Comparison of ENCODE assay signal across 13 cellular contexts in the genomic region with DNA sequence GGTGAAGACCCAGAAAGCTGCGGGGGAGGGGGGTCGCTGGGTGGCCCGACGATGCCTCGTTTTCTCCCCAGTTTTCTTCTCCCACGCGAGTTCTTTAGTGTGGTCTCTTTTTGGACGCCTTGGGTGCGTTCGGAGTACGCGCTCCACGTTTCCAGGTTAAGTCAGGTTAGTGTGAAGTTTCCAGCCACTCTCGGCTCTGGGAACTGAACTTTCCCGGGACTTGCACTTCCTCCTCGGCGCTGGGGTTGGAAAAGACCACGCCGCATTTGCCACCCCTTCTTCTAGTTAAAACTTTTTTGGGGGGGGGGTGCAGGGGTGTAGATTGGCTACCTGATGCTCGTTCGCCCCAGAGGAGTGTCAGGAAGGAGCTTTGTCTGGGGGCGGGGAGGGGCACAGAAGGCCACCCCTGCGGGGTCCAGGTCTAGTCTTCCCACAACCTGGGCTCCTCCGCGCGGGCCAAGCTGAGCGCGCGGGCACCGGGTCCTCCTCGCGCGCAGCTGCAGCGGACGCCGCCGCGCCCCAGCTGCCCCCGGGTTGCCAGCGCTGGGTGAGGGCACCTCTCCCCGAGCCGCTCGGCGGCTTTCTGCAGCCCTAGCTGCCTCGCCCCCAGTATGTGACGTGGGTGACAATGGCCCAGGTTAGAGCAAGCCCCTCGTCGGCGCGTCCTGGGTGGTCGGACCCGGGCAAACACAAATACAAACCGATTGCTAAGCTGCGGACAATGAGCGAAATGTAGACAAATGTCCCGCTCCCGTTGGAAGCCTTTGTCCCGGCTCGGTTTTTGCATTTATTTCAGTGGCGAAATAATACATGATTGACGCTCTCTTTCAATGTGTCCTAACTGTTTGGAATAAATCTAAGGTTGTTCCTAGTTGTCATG. TPM values are rescaled to one million over a fixed set of nuclear protein-coding genes. Genes with fewer than 3 reads are reported as not detected.
A peak's percentile ranks its signal among the peaks of the same experiment; 100 is the strongest.
DNase-seq lines count a peak whose midpoint lies in the region; ATAC-seq and TF ChIP-seq lines count a peak whose summit lies in the region.
"Had no signal": no experiment of that assay in that cellular context is flagged by ENCODE, and none has a peak within 500 bp of the region (broad histone marks: within the 10 kb centered on the region; RNA-seq: fewer than 3 reads in every experiment).

No MANE protein-coding gene starts in this region.

- H3K4me1 Mint-ChIP-seq in activated CD4-positive, alpha-beta T cell treated with anti-CD3 and anti-CD28 coated beads, Interleukin-2, amount 10 ng/mL, durations not matched to agents 24 days and 14 days: peaks cover 17% of the 10 kb centered on the region
- peaks cover 6% of the 10 kb centered on the region for H3K4me1 Mint-ChIP-seq in activated T-helper 2 cell treated with anti-CD3 and anti-CD28 coated beads, Interferon-gamma antibody, Interleukin-2, Interleukin-4, amounts not matched to agents 10 μg/mL and 5 μg/mL and 100 μg/mL, durations not matched to agents 14 hours and 24 hours and 36 hours (ENCODE audit: low read depth)
- H3K4me1 Mint-ChIP-seq in stimulated activated memory B cell treated with anti-CD40 and anti-IgM and Interleukin-4, amounts not matched to agents 10 μg/mL and 1 μg/mL and 100 μg/mL, for 72 hours: peaks cover 10% of the 10 kb centered on the region

- H3K27ac Mint-ChIP-seq in activated CD4-positive, alpha-beta T cell treated with anti-CD3 and anti-CD28 coated beads, Interleukin-2, amount 10 ng/mL, durations not matched to agents 24 days and 14 days: peak overlapping the region; percentile 25
- peak overlapping the region; percentile 49 for H3K27ac Mint-ChIP-seq in activated T-helper 2 cell treated with anti-CD3 and anti-CD28 coated beads, Interferon-gamma antibody, Interleukin-2, Interleukin-4, amounts not matched to agents 10 μg/mL and 5 μg/mL and 100 μg/mL, durations not matched to agents 14 hours and 24 hours and 36 hours
- no peak overlapping the region for H3K27ac Mint-ChIP-seq in stimulated activated memory B cell treated with anti-CD40 and anti-IgM and Interleukin-4, amounts not matched to agents 10 μg/mL and 1 μg/mL and 100 μg/mL, for 72 hours

- no peak overlapping the region for H3K4me3 Mint-ChIP-seq in activated CD4-positive, alpha-beta T cell treated with anti-CD3 and anti-CD28 coated beads, Interleukin-2, amount 10 ng/mL, durations not matched to agents 24 days and 14 days
- no peak overlapping the region for H3K4me3 Mint-ChIP-seq in activated T-helper 2 cell treated with anti-CD3 and anti-CD28 coated beads, Interferon-gamma antibody, Interleukin-2, Interleukin-4, amounts not matched to agents 10 μg/mL and 5 μg/mL and 100 μg/mL, durations not matched to agents 14 hours and 24 hours and 36 hours (ENCODE audit: low read depth)
- H3K4me3 Mint-ChIP-seq in stimulated activated memory B cell treated with anti-CD40 and anti-IgM and Interleukin-4, amounts not matched to agents 10 μg/mL and 1 μg/mL and 100 μg/mL, for 72 hours: peak overlapping the region; percentile 40

- H3K9me3 ChIP-seq in iPS-20b (ENCODE audit: insufficient read depth, low read depth, low read length) (no peaks in the 10 kb centered on the region; the same call in 1 of the 2 replicates), ovary (no peaks in the 10 kb centered on the region)

- intact Hi-C loops in activated CD4-positive, alpha-beta T cell treated with anti-CD3 and anti-CD28 coated beads, Interleukin-2, amount 10 ng/mL, durations not matched to agents 24 days and 14 days (cut with micrococcal nuclease): loop anchor here (5.0 kb wide), 1 partner anchor 1067 kb away; the partner anchor contains the start of gene FOXA2
- intact Hi-C loops in activated T-helper 2 cell treated with anti-CD3 and anti-CD28 coated beads, Interferon-gamma antibody, Interleukin-2, Interleukin-4, amounts not matched to agents 10 μg/mL and 5 μg/mL and 100 μg/mL, durations not matched to agents 14 hours and 24 hours and 36 hours (cut with micrococcal nuclease): loop anchor here (5.0 kb wide), 1 partner anchor 1062 kb away; no protein-coding TSS in a partner anchor
- intact Hi-C loops in ovary (cut with DNase I): no loop called here

- peaks cover 12% of the 10 kb centered on the region; the same call in 1 of the 2 replicates for H3K4me1 ChIP-seq in iPS-20b (ENCODE audit: insufficient read depth, low read length)
- peaks cover 7% of the 10 kb centered on the region for H3K4me1 ChIP-seq in ovary (ENCODE audit: insufficient read depth)

- no peak for DNase-seq in activated CD4-positive, alpha-beta T cell treated with anti-CD3 and anti-CD28 coated beads, Interleukin-2, amount 10 ng/mL, durations not matched to agents 24 days and 14 days
- no peak for DNase-seq in activated CD4-positive, alpha-beta T cell treated with anti-CD3 and anti-CD28 coated beads for 1 hour
- DNase-seq in activated T-helper 2 cell treated with anti-CD3 and anti-CD28 coated beads, Interferon-gamma antibody, Interleukin-2, Interleukin-4, amounts not matched to agents 10 μg/mL and 5 μg/mL and 100 μg/mL, durations not matched to agents 14 hours and 24 hours and 36 hours (ENCODE audit: low spot score): no peak
- DNase-seq in ovary (no peak), DMS53 (lab: John Stamatoyannopoulos, UW) (no peak), DMS 273 (lab: John Stamatoyannopoulos, UW; ENCODE audit: unreplicated experiment) (no peak)
- DNase-seq: activated CD4-positive, CD25-positive, alpha-beta regulatory T cell; activated gamma-delta T cell treated with Interleukin-2 at 50 U/mL for 16 hours; HCEC 1CT; RPMI8226 had no signal

- peaks cover 6% of the 10 kb centered on the region for H3K36me3 Mint-ChIP-seq in activated CD4-positive, alpha-beta T cell treated with anti-CD3 and anti-CD28 coated beads, Interleukin-2, amount 10 ng/mL, durations not matched to agents 24 days and 14 days (ENCODE audit: low read depth)
- H3K36me3 Mint-ChIP-seq in activated T-helper 2 cell treated with anti-CD3 and anti-CD28 coated beads, Interferon-gamma antibody, Interleukin-2, Interleukin-4, amounts not matched to agents 10 μg/mL and 5 μg/mL and 100 μg/mL, durations not matched to agents 14 hours and 24 hours and 36 hours (ENCODE audit: low read depth): peaks cover 3% of the 10 kb centered on the region
- no peaks in the 10 kb centered on the region for H3K36me3 Mint-ChIP-seq in stimulated activated memory B cell treated with anti-CD40 and anti-IgM and Interleukin-4, amounts not matched to agents 10 μg/mL and 1 μg/mL and 100 μg/mL, for 72 hours

- no peak for TF ChIP-seq CTCF in ovary (IDR thresholded peaks at IDR 0.05)

- peak overlapping the region; percentile 55 for H3K4me3 ChIP-seq in iPS-20b (ENCODE audit: low read length)
- no peak overlapping the region for H3K4me3 ChIP-seq in ovary

- H3K36me3 ChIP-seq in iPS-20b (ENCODE audit: insufficient read depth, low read depth, low read length) (no peaks in the 10 kb centered on the region), ovary (no peaks in the 10 kb centered on the region)

- H3K27ac ChIP-seq in iPS-20b (ENCODE audit: low read length) (no peak overlapping the region), ovary (no peak overlapping the region)

- peaks cover 99% of the 10 kb centered on the region for H3K27me3 ChIP-seq in iPS-20b (ENCODE audit: insufficient read depth, low read length)
- H3K27me3 ChIP-seq in ovary: peaks cover 3% of the 10 kb centered on the region

- peaks cover 74% of the 10 kb centered on the region for H3K27me3 Mint-ChIP-seq in activated CD4-positive, alpha-beta T cell treated with anti-CD3 and anti-CD28 coated beads, Interleukin-2, amount 10 ng/mL, durations not matched to agents 24 days and 14 days
- H3K27me3 Mint-ChIP-seq in activated T-helper 2 cell treated with anti-CD3 and anti-CD28 coated beads, Interferon-gamma antibody, Interleukin-2, Interleukin-4, amounts not matched to agents 10 μg/mL and 5 μg/mL and 100 μg/mL, durations not matched to agents 14 hours and 24 hours and 36 hours (ENCODE audit: low read depth): peaks cover 73% of the 10 kb centered on the region
- H3K27me3 Mint-ChIP-seq in stimulated activated memory B cell treated with anti-CD40 and anti-IgM and Interleukin-4, amounts not matched to agents 10 μg/mL and 1 μg/mL and 100 μg/mL, for 72 hours: peaks cover 87% of the 10 kb centered on the region

- TF ChIP-seq POLR2A in ovary (IDR thresholded peaks at IDR 0.05): no peak

- peaks cover 7% of the 10 kb centered on the region for H3K9me3 Mint-ChIP-seq in activated CD4-positive, alpha-beta T cell treated with anti-CD3 and anti-CD28 coated beads, Interleukin-2, amount 10 ng/mL, durations not matched to agents 24 days and 14 days
- H3K9me3 Mint-ChIP-seq in activated T-helper 2 cell treated with anti-CD3 and anti-CD28 coated beads, Interferon-gamma antibody, Interleukin-2, Interleukin-4, amounts not matched to agents 10 μg/mL and 5 μg/mL and 100 μg/mL, durations not matched to agents 14 hours and 24 hours and 36 hours: no peaks in the 10 kb centered on the region
- H3K9me3 Mint-ChIP-seq in stimulated activated memory B cell treated with anti-CD40 and anti-IgM and Interleukin-4, amounts not matched to agents 10 μg/mL and 1 μg/mL and 100 μg/mL, for 72 hours: no peaks in the 10 kb centered on the region

- no peak for ATAC-seq in stimulated activated memory B cell treated with anti-CD40 and anti-IgM and Interleukin-4, amounts not matched to agents 10 μg/mL and 1 μg/mL and 100 μg/mL, for 72 hours

- no peak overlapping the region for H3K9ac ChIP-seq in iPS-20b (ENCODE audit: low read depth, low read length)

- 2 to 3% (median 3%) methylated on average over 58 to 61 of the region's 61 CpGs for WGBS in ovary, 3 donors

- no peak for TF ChIP-seq EP300 in ovary (IDR thresholded peaks at IDR 0.05)

RNA-seq across cellular contexts. Expression of gene NKX2-2, which starts 1.7 kb away (rescaled TPM):
- total RNA-seq in activated CD4-positive, alpha-beta T cell treated with anti-CD3 and anti-CD28 coated beads, Interleukin-2, amount 10 ng/mL, durations not matched to agents 24 days and 14 days: not detected in 2 replicates
- total RNA-seq in activated T-helper 2 cell treated with anti-CD3 and anti-CD28 coated beads, Interferon-gamma antibody, Interleukin-2, Interleukin-4, amounts not matched to agents 10 μg/mL and 5 μg/mL and 100 μg/mL, durations not matched to agents 14 hours and 24 hours and 36 hours: not detected in 2 replicates
- total RNA-seq in ovary: not detected
- not detected for polyA plus RNA-seq in ovary
- total RNA-seq: myocyte had no signal

Comparison
In these comparisons a context has a peak if more than half of its experiments do, and no peak if none do; other contexts are left out.
1. intact Hi-C loops: an anchor here in activated CD4-positive, alpha-beta T cell treated with anti-CD3 and anti-CD28 coated beads, Interleukin-2, amount 10 ng/mL, durations not matched to agents 24 days and 14 days (5.0 kb wide) and activated T-helper 2 cell treated with anti-CD3 and anti-CD28 coated beads, Interferon-gamma antibody, Interleukin-2, Interleukin-4, amounts not matched to agents 10 μg/mL and 5 μg/mL and 100 μg/mL, durations not matched to agents 14 hours and 24 hours and 36 hours (5.0 kb wide); none called in ovary.